In the genomic region with DNA sequence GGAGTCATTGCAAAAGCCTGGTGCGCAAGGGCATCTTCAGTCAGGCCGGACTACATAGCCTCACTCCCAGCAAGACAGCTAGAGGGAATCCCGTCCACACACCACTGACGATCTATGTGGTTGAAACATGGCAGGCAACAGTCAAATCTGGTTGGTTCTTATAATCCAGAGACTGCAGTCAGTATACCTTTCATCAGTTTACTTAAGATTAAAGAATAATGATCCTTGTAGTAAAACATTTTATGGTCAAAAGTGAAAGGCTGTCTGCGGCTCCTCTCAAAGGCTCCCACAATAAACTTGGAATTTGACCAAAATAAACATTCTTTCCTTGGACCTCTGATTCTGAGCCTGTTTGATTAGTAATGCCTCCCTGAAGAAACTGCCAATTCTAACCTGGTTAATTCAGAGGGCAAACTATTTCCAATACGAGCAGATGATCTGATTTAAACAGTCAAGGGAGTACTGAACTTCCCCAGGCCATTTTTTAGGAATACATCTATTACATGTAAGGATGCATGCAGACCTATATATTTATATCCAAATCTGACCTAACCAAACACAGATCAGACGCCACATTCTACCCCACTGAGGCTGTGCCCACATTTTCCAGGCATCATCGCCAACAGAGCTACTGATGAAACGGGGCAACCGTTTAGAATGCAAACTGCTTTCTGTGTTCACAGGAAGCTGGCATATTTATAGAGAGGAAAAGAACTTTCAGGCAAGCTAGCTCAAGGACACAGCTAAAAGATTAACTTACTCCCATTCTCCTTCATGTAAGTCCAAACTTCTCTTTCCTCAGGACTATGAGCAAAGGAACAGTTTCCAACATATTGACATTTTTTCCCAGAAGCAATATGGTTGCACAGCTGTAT, we compare ENCODE assay signal across 1 cellular context.
TF ChIP-seq lines count a peak whose summit lies in the region.

No MANE protein-coding gene starts in this region.

TF ChIP-seq in HepG2, 621 proteins besides CTCF, POLR2A, EP300 and RAD21 (continued from another document and continues in another):
- TF ChIP-seq, protein P1, sequence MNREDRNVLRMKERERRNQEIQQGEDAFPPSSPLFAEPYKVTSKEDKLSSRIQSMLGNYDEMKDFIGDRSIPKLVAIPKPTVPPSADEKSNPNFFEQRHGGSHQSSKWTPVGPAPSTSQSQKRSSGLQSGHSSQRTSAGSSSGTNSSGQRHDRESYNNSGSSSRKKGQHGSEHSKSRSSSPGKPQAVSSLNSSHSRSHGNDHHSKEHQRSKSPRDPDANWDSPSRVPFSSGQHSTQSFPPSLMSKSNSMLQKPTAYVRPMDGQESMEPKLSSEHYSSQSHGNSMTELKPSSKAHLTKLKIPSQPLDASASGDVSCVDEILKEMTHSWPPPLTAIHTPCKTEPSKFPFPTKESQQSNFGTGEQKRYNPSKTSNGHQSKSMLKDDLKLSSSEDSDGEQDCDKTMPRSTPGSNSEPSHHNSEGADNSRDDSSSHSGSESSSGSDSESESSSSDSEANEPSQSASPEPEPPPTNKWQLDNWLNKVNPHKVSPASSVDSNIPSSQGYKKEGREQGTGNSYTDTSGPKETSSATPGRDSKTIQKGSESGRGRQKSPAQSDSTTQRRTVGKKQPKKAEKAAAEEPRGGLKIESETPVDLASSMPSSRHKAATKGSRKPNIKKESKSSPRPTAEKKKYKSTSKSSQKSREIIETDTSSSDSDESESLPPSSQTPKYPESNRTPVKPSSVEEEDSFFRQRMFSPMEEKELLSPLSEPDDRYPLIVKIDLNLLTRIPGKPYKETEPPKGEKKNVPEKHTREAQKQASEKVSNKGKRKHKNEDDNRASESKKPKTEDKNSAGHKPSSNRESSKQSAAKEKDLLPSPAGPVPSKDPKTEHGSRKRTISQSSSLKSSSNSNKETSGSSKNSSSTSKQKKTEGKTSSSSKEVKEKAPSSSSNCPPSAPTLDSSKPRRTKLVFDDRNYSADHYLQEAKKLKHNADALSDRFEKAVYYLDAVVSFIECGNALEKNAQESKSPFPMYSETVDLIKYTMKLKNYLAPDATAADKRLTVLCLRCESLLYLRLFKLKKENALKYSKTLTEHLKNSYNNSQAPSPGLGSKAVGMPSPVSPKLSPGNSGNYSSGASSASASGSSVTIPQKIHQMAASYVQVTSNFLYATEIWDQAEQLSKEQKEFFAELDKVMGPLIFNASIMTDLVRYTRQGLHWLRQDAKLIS (CRISPR knock-in tag; IDR thresholded peaks at IDR 0.05), result no peak
- TF ChIP-seq ZNF777 (CRISPR knock-in tag; IDR thresholded peaks at IDR 0.05), result no peak
- TF ChIP-seq, protein P2, sequence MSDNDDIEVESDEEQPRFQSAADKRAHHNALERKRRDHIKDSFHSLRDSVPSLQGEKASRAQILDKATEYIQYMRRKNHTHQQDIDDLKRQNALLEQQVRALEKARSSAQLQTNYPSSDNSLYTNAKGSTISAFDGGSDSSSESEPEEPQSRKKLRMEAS (IDR thresholded peaks at IDR 0.05), result no peak
- TF ChIP-seq ATF7-NPFF (CRISPR knock-in tag; IDR thresholded peaks at IDR 0.05; ENCODE audit: low read depth), result no peak
- TF ChIP-seq MXI1 (IDR thresholded peaks at IDR 0.05; ENCODE audit: borderline replicate concordance, low read depth, low read length), result no peak
- TF ChIP-seq, protein P3, sequence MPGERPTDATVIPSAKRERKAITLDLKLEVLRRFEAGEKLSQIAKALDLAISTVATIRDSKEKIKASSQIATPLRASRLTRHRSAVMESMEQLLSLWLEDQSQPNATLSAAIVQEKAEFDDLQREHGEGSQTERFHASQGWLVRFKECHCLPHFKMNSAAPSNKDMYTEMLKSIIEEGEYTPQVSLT (CRISPR knock-in tag; IDR thresholded peaks at IDR 0.05; ENCODE audit: borderline replicate concordance, low read depth), result no peak
- no peak for TF ChIP-seq CREB1 (IDR thresholded peaks at IDR 0.05)
- peak; percentile 20; the same call in 1 of the 2 replicates for TF ChIP-seq CREB1 (CRISPR knock-in tag; IDR thresholded peaks at IDR 0.05)
- no peak for TF ChIP-seq SRF (IDR thresholded peaks at IDR 0.05; ENCODE audit: low read depth, low read length)
- TF ChIP-seq ZNF530 (CRISPR knock-in tag; IDR thresholded peaks at IDR 0.05; ENCODE audit: low read depth), result no peak
- no peak for TF ChIP-seq ZBTB21 (CRISPR knock-in tag; IDR thresholded peaks at IDR 0.05)
- no peak for TF ChIP-seq SP4 (CRISPR knock-in tag; IDR thresholded peaks at IDR 0.05)
- TF ChIP-seq MEIS1 (CRISPR knock-in tag; IDR thresholded peaks at IDR 0.05; ENCODE audit: borderline replicate concordance), result no peak
- TF ChIP-seq ELF3 (CRISPR knock-in tag; IDR thresholded peaks at IDR 0.05), result peak; percentile 57; the same call in 1 of the 2 replicates
- no peak for TF ChIP-seq RBM39 (IDR thresholded peaks at IDR 0.05; ENCODE audit: low read depth, low read length, poor library complexity, severe bottlenecking)
- peak; percentile 48 for TF ChIP-seq PHF5A (CRISPR knock-in tag; IDR thresholded peaks at IDR 0.05; ENCODE audit: low read depth, unreplicated experiment)
- no peak for TF ChIP-seq RXRA (CRISPR knock-in tag; IDR thresholded peaks at IDR 0.05)
- no peak for TF ChIP-seq RARG (CRISPR knock-in tag; IDR thresholded peaks at IDR 0.05; ENCODE audit: low read depth)
- no peak for TF ChIP-seq ZNF17 (CRISPR knock-in tag; IDR thresholded peaks at IDR 0.05)
- TF ChIP-seq AKAP8 (CRISPR knock-in tag; IDR thresholded peaks at IDR 0.05), result no peak
- no peak for TF ChIP-seq MED8 (CRISPR knock-in tag; IDR thresholded peaks at IDR 0.05; ENCODE audit: insufficient replicate concordance)
- TF ChIP-seq, protein P4, sequence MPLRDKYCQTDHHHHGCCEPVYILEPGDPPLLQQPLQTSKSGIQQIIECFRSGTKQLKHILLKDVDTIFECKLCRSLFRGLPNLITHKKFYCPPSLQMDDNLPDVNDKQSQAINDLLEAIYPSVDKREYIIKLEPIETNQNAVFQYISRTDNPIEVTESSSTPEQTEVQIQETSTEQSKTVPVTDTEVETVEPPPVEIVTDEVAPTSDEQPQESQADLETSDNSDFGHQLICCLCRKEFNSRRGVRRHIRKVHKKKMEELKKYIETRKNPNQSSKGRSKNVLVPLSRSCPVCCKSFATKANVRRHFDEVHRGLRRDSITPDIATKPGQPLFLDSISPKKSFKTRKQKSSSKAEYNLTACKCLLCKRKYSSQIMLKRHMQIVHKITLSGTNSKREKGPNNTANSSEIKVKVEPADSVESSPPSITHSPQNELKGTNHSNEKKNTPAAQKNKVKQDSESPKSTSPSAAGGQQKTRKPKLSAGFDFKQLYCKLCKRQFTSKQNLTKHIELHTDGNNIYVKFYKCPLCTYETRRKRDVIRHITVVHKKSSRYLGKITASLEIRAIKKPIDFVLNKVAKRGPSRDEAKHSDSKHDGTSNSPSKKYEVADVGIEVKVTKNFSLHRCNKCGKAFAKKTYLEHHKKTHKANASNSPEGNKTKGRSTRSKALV (CRISPR knock-in tag; IDR thresholded peaks at IDR 0.05), result peak; percentile 69
- TF ChIP-seq ZNF205 (CRISPR knock-in tag; IDR thresholded peaks at IDR 0.05), result peak; percentile 60; the same call in 1 of the 2 replicates
- peak; percentile 52 for TF ChIP-seq CEBPG (CRISPR knock-in tag; IDR thresholded peaks at IDR 0.05)
- no peak for TF ChIP-seq NR2F1 (CRISPR knock-in tag; IDR thresholded peaks at IDR 0.05)
- no peak for TF ChIP-seq ZNF552 (CRISPR knock-in tag; IDR thresholded peaks at IDR 0.05; ENCODE audit: borderline replicate concordance)
- TF ChIP-seq ZC3H13 (CRISPR knock-in tag; IDR thresholded peaks at IDR 0.05), result no peak
- TF ChIP-seq HNRNPUL1 (IDR thresholded peaks at IDR 0.05; ENCODE audit: low read depth, low read length), result no peak
- TF ChIP-seq, protein P5, sequence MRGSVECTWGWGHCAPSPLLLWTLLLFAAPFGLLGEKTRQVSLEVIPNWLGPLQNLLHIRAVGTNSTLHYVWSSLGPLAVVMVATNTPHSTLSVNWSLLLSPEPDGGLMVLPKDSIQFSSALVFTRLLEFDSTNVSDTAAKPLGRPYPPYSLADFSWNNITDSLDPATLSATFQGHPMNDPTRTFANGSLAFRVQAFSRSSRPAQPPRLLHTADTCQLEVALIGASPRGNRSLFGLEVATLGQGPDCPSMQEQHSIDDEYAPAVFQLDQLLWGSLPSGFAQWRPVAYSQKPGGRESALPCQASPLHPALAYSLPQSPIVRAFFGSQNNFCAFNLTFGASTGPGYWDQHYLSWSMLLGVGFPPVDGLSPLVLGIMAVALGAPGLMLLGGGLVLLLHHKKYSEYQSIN (CRISPR knock-in tag; IDR thresholded peaks at IDR 0.05; ENCODE audit: borderline replicate concordance), result no peak
- TF ChIP-seq, protein P6, sequence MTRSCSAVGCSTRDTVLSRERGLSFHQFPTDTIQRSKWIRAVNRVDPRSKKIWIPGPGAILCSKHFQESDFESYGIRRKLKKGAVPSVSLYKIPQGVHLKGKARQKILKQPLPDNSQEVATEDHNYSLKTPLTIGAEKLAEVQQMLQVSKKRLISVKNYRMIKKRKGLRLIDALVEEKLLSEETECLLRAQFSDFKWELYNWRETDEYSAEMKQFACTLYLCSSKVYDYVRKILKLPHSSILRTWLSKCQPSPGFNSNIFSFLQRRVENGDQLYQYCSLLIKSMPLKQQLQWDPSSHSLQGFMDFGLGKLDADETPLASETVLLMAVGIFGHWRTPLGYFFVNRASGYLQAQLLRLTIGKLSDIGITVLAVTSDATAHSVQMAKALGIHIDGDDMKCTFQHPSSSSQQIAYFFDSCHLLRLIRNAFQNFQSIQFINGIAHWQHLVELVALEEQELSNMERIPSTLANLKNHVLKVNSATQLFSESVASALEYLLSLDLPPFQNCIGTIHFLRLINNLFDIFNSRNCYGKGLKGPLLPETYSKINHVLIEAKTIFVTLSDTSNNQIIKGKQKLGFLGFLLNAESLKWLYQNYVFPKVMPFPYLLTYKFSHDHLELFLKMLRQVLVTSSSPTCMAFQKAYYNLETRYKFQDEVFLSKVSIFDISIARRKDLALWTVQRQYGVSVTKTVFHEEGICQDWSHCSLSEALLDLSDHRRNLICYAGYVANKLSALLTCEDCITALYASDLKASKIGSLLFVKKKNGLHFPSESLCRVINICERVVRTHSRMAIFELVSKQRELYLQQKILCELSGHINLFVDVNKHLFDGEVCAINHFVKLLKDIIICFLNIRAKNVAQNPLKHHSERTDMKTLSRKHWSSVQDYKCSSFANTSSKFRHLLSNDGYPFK (CRISPR knock-in tag; IDR thresholded peaks at IDR 0.05; ENCODE audit: borderline replicate concordance), result no peak
- TF ChIP-seq, protein P7, sequence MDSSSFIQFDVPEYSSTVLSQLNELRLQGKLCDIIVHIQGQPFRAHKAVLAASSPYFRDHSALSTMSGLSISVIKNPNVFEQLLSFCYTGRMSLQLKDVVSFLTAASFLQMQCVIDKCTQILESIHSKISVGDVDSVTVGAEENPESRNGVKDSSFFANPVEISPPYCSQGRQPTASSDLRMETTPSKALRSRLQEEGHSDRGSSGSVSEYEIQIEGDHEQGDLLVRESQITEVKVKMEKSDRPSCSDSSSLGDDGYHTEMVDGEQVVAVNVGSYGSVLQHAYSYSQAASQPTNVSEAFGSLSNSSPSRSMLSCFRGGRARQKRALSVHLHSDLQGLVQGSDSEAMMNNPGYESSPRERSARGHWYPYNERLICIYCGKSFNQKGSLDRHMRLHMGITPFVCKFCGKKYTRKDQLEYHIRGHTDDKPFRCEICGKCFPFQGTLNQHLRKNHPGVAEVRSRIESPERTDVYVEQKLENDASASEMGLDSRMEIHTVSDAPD (CRISPR knock-in tag; IDR thresholded peaks at IDR 0.05), result peak; percentile 64; the same call in 1 of the 2 replicates
- TF ChIP-seq ZSCAN31 (CRISPR knock-in tag; IDR thresholded peaks at IDR 0.05; ENCODE audit: low read depth), result 0 out of 2 replicates have a peak, but pooled peaks have one; percentile 31
- no peak for TF ChIP-seq REXO4 (CRISPR knock-in tag; IDR thresholded peaks at IDR 0.05; ENCODE audit: borderline replicate concordance)
- TF ChIP-seq, protein P8, sequence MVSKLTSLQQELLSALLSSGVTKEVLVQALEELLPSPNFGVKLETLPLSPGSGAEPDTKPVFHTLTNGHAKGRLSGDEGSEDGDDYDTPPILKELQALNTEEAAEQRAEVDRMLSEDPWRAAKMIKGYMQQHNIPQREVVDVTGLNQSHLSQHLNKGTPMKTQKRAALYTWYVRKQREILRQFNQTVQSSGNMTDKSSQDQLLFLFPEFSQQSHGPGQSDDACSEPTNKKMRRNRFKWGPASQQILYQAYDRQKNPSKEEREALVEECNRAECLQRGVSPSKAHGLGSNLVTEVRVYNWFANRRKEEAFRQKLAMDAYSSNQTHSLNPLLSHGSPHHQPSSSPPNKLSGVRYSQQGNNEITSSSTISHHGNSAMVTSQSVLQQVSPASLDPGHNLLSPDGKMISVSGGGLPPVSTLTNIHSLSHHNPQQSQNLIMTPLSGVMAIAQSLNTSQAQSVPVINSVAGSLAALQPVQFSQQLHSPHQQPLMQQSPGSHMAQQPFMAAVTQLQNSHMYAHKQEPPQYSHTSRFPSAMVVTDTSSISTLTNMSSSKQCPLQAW (CRISPR knock-in tag; IDR thresholded peaks at IDR 0.05), result no peak
- no peak for TF ChIP-seq ZNF713 (CRISPR knock-in tag; IDR thresholded peaks at IDR 0.05)
- TF ChIP-seq ZKSCAN1 (IDR thresholded peaks at IDR 0.05; ENCODE audit: low read length), result no peak
- no peak for TF ChIP-seq JDP2 (CRISPR knock-in tag; IDR thresholded peaks at IDR 0.05; ENCODE audit: borderline replicate concordance)
- TF ChIP-seq, protein P9, sequence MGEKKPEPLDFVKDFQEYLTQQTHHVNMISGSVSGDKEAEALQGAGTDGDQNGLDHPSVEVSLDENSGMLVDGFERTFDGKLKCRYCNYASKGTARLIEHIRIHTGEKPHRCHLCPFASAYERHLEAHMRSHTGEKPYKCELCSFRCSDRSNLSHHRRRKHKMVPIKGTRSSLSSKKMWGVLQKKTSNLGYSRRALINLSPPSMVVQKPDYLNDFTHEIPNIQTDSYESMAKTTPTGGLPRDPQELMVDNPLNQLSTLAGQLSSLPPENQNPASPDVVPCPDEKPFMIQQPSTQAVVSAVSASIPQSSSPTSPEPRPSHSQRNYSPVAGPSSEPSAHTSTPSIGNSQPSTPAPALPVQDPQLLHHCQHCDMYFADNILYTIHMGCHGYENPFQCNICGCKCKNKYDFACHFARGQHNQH (CRISPR knock-in tag; IDR thresholded peaks at IDR 0.05), result peak; percentile 26; the same call in 1 of the 2 replicates
- no peak; the same call in 1 of the 2 replicates for TF ChIP-seq ZNF441 (CRISPR knock-in tag; IDR thresholded peaks at IDR 0.05; ENCODE audit: borderline replicate concordance)
- TF ChIP-seq, protein P10, sequence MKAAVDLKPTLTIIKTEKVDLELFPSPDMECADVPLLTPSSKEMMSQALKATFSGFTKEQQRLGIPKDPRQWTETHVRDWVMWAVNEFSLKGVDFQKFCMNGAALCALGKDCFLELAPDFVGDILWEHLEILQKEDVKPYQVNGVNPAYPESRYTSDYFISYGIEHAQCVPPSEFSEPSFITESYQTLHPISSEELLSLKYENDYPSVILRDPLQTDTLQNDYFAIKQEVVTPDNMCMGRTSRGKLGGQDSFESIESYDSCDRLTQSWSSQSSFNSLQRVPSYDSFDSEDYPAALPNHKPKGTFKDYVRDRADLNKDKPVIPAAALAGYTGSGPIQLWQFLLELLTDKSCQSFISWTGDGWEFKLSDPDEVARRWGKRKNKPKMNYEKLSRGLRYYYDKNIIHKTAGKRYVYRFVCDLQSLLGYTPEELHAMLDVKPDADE (CRISPR knock-in tag; IDR thresholded peaks at IDR 0.05), result 0 out of 2 replicates have a peak, but pooled peaks have one; percentile 58
- TF ChIP-seq CENPX (CRISPR knock-in tag; IDR thresholded peaks at IDR 0.05), result no peak
- peak; percentile 44; the same call in 1 of the 2 replicates for TF ChIP-seq SOX5 (CRISPR knock-in tag; IDR thresholded peaks at IDR 0.05; ENCODE audit: borderline replicate concordance)
- no peak for TF ChIP-seq ZNF563 (CRISPR knock-in tag; IDR thresholded peaks at IDR 0.05)
